ENCODE assay signal across 8 cellular contexts in the genomic region with DNA sequence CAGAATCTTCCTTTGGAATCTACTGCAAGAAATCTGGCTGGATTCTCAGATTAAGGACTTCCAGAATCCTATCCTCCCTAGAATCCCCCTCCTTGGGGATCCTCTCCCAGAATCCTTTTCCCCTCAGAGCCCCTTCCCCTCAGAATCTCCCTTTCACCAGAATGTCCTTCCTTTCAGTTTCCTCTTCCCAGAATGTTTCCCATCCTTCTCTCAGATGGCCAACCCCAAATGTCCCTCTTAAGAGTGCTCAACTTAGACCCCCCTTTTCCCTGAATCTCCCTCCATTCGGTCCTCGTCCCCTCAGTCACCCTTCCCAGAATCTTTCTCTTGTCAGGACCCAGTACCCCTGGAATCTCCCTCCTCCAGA. TPM values are rescaled to one million over a fixed set of nuclear protein-coding genes. Genes with fewer than 3 reads are reported as not detected.
A peak's percentile ranks its signal among the peaks of the same experiment; 100 is the strongest.
DNase-seq lines count a peak whose midpoint lies in the region; ATAC-seq, FAIRE-seq and TF ChIP-seq lines count a peak whose summit lies in the region.

No MANE protein-coding gene starts in this region.

- DNase-seq in RWPE2 (ENCODE audit: low spot score) (no peak), esophagus squamous epithelium (lab: John Stamatoyannopoulos, UW) (no peak), prostate gland (ENCODE audit: low spot score) (no peak), aorta (no peak), HTR-8/SVneo (ENCODE audit: insufficient read length, low spot score) (no peak)

- TF ChIP-seq CTCF in RWPE2 (IDR thresholded peaks at IDR 0.05; ENCODE audit: poor library complexity, severe bottlenecking) (no peak), esophagus squamous epithelium (IDR thresholded peaks at IDR 0.05) (no peak), prostate gland (IDR thresholded peaks at IDR 0.05) (no peak)

- H3K27me3 ChIP-seq in RWPE2 (ENCODE audit: insufficient read depth, poor library complexity, severe bottlenecking) (no peaks in the 10 kb centered on the region), esophagus squamous epithelium (no peaks in the 10 kb centered on the region), prostate gland (replicated peaks; ENCODE audit: insufficient read depth) (no peaks in the 10 kb centered on the region), aorta (ENCODE audit: control insufficient read depth in 1 of 2, insufficient read depth in 2 of 2, low read length in 1 of 2) (no peaks in the 10 kb centered on the region)

- H3K9ac ChIP-seq in ES-I3 (ENCODE audit: low read depth, low read length): peak overlapping the region; percentile 97

- peak overlapping the region; percentile 89 for H3K4me3 ChIP-seq in RWPE2 (ENCODE audit: severe bottlenecking)
- peak overlapping the region; percentile 78 to 98 (median 96) for H3K4me3 ChIP-seq in esophagus squamous epithelium
- H3K4me3 ChIP-seq in prostate gland: peak overlapping the region; percentile 60 to 82
- peak overlapping the region in 1 of 2 donors; percentile 27 for H3K4me3 ChIP-seq in aorta (ENCODE audit: low read length in 2 of 2)

- WGBS in esophagus squamous epithelium, 2 donors: 0 to 5% methylated on average over 2 of the region's 2 CpGs
- WGBS in prostate gland: 6% methylated on average over 2 of the region's 2 CpGs
- 0 to 1% methylated on average over 2 of the region's 2 CpGs for WGBS in aorta, 2 donors

- ATAC-seq in RWPE2 (ENCODE audit: low read depth) (no peak), aorta (ENCODE audit: low FRiP score) (no peak), GM21529 (IDR thresholded peaks at IDR 0.05; ENCODE audit: unreplicated experiment) (no peak), HG03432 (IDR thresholded peaks at IDR 0.05; ENCODE audit: unreplicated experiment) (no peak)

- FAIRE-seq in HTR-8/SVneo (lab: Jason Lieb, UNC): no peak

- TF ChIP-seq POLR2A in esophagus squamous epithelium (IDR thresholded peaks at IDR 0.05): no peak
- TF ChIP-seq POLR2A in prostate gland (IDR thresholded peaks at IDR 0.05): no peak

- intact Hi-C loops in esophagus squamous epithelium (cut with DNase I): loop anchor here (10.0 kb wide), 1 partner anchor 98 kb away; a partner anchor contains a TSS
- intact Hi-C loops in prostate gland (cut with DNase I): loop anchor here (5.0 kb wide), 1 partner anchor 96 kb away; a partner anchor contains a TSS
- intact Hi-C loops in aorta (cut with DNase I): loop anchor here (1.0 to 5.0 kb wide), 3 partner anchors 24 to 96 kb away; a partner anchor contains a TSS

- H3K4me1 ChIP-seq in ES-I3 (ENCODE audit: insufficient read depth, low read length) (peaks cover 14% of the 10 kb centered on the region; the same call in 1 of the 2 replicates), RWPE2 (ENCODE audit: insufficient read depth, poor library complexity, severe bottlenecking) (peaks cover 15% of the 10 kb centered on the region), esophagus squamous epithelium (peaks cover 22 to 62% (median 35%) of the 10 kb centered on the region in 3 donors), prostate gland (replicated peaks) (peaks cover 16% of the 10 kb centered on the region), aorta (ENCODE audit: control insufficient read depth in 1 of 2, insufficient read depth in 2 of 2, low read length in 2 of 2) (peaks cover 0 to 2% of the 10 kb centered on the region in 2 donors)

- peak overlapping the region; percentile 72 for H3K27ac ChIP-seq in RWPE2 (ENCODE audit: poor library complexity, severe bottlenecking)
- peak overlapping the region; percentile 88 to 95 (median 94) for H3K27ac ChIP-seq in esophagus squamous epithelium
- peak overlapping the region; percentile 76 to 87 for H3K27ac ChIP-seq in prostate gland
- no peak overlapping the region for H3K27ac ChIP-seq in aorta (ENCODE audit: low read depth in 1 of 2, low read length in 2 of 2)

- H3K36me3 ChIP-seq in ES-I3 (ENCODE audit: insufficient read depth, low read length): peaks cover 21% of the 10 kb centered on the region
- peaks cover 38% of the 10 kb centered on the region for H3K36me3 ChIP-seq in RWPE2 (ENCODE audit: low read depth)
- H3K36me3 ChIP-seq in esophagus squamous epithelium: peaks cover 21 to 35% (median 24%) of the 10 kb centered on the region in 3 donors
- H3K36me3 ChIP-seq in prostate gland: peaks cover 15 to 21% of the 10 kb centered on the region in 2 donors
- H3K36me3 ChIP-seq in aorta (ENCODE audit: control insufficient read depth in 1 of 2, insufficient read depth in 2 of 2, low read length in 1 of 2): peaks cover 2 to 6% of the 10 kb centered on the region in 2 donors

- H3K9me3 ChIP-seq in ES-I3 (ENCODE audit: control insufficient read depth, insufficient read depth, low read length) (no peaks in the 10 kb centered on the region), RWPE2 (ENCODE audit: severe bottlenecking) (no peaks in the 10 kb centered on the region), esophagus squamous epithelium (no peaks in the 10 kb centered on the region), prostate gland (no peaks in the 10 kb centered on the region), aorta (ENCODE audit: control insufficient read depth, low read length) (no peaks in the 10 kb centered on the region)

RNA-seq across cellular contexts. Expression of a gene that starts 0.6 kb away (rescaled TPM):
- total RNA-seq in esophagus squamous epithelium (1,000 to 10,000 TPM in 3 of 4 donors, 100 to 1,000 TPM in 1; 509 to 2,477 (median 1,257) TPM), prostate gland (1,000 to 10,000 TPM; 1,162 to 1,716 TPM), aorta (1,000 to 10,000 TPM; 1,268 to 1,273 TPM)
- 1,000 to 10,000 TPM; 3,270 to 4,459 TPM for polyA plus RNA-seq in aorta

RNA-seq across cellular contexts. Expression of a gene that starts 9.0 kb away (rescaled TPM):
- total RNA-seq in esophagus squamous epithelium: 10 to 100 TPM; 39.5 to 80.3 (median 67.7) TPM
- 100 to 1,000 TPM in 1 of 2 donors, 10 to 100 TPM in 1; 79.8 to 246 TPM for total RNA-seq in prostate gland
- 100 to 1,000 TPM in 1 of 2 donors, 10 to 100 TPM in 1; 90.1 to 103 TPM for total RNA-seq in aorta
- 100 to 1,000 TPM in 1 of 2 donors, 10 to 100 TPM in 1; 56.1 to 170 TPM for polyA plus RNA-seq in aorta

RNA-seq across cellular contexts. Expression of a gene that starts 23.9 kb away (rescaled TPM):
- total RNA-seq in esophagus squamous epithelium: 1 to 10 TPM; 4.8 to 9.3 (median 7.6) TPM
- 10 to 100 TPM; 14.4 to 21.1 TPM for total RNA-seq in prostate gland
- 10 to 100 TPM; 86.4 to 98.1 TPM for total RNA-seq in aorta
- polyA plus RNA-seq in aorta: 10 to 100 TPM; 15.3 to 74.4 TPM

RNA-seq across cellular contexts. Expression of a gene that starts 29.7 kb away (rescaled TPM):
- total RNA-seq in esophagus squamous epithelium: 100 to 1,000 TPM in 3 of 4 donors, 10 to 100 TPM in 1; 72.1 to 230 (median 121) TPM
- total RNA-seq in prostate gland: 100 to 1,000 TPM in 1 of 2 donors, 10 to 100 TPM in 1; 96.5 to 170 TPM
- total RNA-seq in aorta: 100 to 1,000 TPM; 205 to 955 TPM
- polyA plus RNA-seq in aorta: 100 to 1,000 TPM; 124 to 360 TPM

RNA-seq across cellular contexts. Expression of a gene that starts 44.3 kb away (rescaled TPM):
- total RNA-seq in esophagus squamous epithelium (10 to 100 TPM; 34.0 to 63.2 (median 51.5) TPM), prostate gland (10 to 100 TPM; 54.1 to 75.5 TPM), aorta (10 to 100 TPM; 31.1 to 39.5 TPM)
- 10 to 100 TPM; 20.0 to 61.8 TPM for polyA plus RNA-seq in aorta

Comparison
In these comparisons a context has a peak if more than half of its experiments do, and no peak if none do; other contexts are left out.
1. H3K27ac ChIP-seq: peak in RWPE2 (single experiment), esophagus squamous epithelium (4 of 4) and prostate gland (2 of 2); none in aorta (0 of 2).